2 cellular contexts compared by ENCODE assay signal in the genomic region with DNA sequence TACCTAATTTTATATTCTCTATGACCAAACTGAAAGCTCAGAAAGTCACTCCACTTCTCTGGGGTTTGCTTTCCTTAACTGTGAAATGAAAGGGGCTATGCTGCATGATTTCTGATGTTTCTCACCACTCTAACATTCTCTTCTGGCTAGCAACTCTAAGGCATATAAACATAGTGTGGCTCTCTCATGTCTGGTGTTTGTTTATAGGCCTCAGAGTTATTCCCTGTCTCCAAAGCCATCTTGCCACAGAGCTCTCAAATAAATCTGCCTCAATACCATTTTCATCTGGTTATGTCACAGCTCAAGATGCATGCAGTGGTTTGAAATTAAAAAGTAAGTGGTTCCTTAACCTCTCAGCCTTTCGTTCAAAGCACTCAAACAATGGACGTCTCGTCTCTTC.
TF ChIP-seq lines count a peak whose summit lies in the region.

No MANE protein-coding gene starts in this region.

TF ChIP-seq in A549, 52 proteins besides CTCF, POLR2A, EP300 and RAD21:
- TF ChIP-seq ELK1 (IDR thresholded peaks at IDR 0.05; ENCODE audit: low read depth, low read length), result no peak
- no peak for TF ChIP-seq RCOR1 (IDR thresholded peaks at IDR 0.05; ENCODE audit: low read depth, low read length)
- no peak for TF ChIP-seq MAFK (IDR thresholded peaks at IDR 0.05; ENCODE audit: partially characterized antibody)
- no peak for TF ChIP-seq JUN (IDR thresholded peaks at IDR 0.05)
- TF ChIP-seq FOSB (CRISPR knock-in tag; IDR thresholded peaks at IDR 0.05), result no peak
- no peak for TF ChIP-seq ZC3H11A (IDR thresholded peaks at IDR 0.05)
- no peak for TF ChIP-seq NR3C1 (IDR thresholded peaks at IDR 0.05)
- TF ChIP-seq ATOH8 (CRISPR knock-in tag; IDR thresholded peaks at IDR 0.05; ENCODE audit: low read depth), result no peak

TF ChIP-seq in HepG2, 621 proteins besides CTCF, POLR2A, EP300 and RAD21:
- TF ChIP-seq, protein P1, sequence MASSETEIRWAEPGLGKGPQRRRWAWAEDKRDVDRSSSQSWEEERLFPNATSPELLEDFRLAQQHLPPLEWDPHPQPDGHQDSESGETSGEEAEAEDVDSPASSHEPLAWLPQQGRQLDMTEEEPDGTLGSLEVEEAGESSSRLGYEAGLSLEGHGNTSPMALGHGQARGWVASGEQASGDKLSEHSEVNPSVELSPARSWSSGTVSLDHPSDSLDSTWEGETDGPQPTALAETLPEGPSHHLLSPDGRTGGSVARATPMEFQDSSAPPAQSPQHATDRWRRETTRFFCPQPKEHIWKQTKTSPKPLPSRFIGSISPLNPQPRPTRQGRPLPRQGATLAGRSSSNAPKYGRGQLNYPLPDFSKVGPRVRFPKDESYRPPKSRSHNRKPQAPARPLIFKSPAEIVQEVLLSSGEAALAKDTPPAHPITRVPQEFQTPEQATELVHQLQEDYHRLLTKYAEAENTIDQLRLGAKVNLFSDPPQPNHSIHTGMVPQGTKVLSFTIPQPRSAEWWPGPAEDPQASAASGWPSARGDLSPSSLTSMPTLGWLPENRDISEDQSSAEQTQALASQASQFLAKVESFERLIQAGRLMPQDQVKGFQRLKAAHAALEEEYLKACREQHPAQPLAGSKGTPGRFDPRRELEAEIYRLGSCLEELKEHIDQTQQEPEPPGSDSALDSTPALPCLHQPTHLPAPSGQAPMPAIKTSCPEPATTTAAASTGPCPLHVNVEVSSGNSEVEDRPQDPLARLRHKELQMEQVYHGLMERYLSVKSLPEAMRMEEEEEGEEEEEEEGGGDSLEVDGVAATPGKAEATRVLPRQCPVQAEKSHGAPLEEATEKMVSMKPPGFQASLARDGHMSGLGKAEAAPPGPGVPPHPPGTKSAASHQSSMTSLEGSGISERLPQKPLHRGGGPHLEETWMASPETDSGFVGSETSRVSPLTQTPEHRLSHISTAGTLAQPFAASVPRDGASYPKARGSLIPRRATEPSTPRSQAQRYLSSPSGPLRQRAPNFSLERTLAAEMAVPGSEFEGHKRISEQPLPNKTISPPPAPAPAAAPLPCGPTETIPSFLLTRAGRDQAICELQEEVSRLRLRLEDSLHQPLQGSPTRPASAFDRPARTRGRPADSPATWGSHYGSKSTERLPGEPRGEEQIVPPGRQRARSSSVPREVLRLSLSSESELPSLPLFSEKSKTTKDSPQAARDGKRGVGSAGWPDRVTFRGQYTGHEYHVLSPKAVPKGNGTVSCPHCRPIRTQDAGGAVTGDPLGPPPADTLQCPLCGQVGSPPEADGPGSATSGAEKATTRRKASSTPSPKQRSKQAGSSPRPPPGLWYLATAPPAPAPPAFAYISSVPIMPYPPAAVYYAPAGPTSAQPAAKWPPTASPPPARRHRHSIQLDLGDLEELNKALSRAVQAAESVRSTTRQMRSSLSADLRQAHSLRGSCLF (CRISPR knock-in tag; IDR thresholded peaks at IDR 0.05; ENCODE audit: borderline replicate concordance), result no peak
- TF ChIP-seq ZMYM2 (CRISPR knock-in tag; IDR thresholded peaks at IDR 0.05), result no peak
- TF ChIP-seq, protein P2, sequence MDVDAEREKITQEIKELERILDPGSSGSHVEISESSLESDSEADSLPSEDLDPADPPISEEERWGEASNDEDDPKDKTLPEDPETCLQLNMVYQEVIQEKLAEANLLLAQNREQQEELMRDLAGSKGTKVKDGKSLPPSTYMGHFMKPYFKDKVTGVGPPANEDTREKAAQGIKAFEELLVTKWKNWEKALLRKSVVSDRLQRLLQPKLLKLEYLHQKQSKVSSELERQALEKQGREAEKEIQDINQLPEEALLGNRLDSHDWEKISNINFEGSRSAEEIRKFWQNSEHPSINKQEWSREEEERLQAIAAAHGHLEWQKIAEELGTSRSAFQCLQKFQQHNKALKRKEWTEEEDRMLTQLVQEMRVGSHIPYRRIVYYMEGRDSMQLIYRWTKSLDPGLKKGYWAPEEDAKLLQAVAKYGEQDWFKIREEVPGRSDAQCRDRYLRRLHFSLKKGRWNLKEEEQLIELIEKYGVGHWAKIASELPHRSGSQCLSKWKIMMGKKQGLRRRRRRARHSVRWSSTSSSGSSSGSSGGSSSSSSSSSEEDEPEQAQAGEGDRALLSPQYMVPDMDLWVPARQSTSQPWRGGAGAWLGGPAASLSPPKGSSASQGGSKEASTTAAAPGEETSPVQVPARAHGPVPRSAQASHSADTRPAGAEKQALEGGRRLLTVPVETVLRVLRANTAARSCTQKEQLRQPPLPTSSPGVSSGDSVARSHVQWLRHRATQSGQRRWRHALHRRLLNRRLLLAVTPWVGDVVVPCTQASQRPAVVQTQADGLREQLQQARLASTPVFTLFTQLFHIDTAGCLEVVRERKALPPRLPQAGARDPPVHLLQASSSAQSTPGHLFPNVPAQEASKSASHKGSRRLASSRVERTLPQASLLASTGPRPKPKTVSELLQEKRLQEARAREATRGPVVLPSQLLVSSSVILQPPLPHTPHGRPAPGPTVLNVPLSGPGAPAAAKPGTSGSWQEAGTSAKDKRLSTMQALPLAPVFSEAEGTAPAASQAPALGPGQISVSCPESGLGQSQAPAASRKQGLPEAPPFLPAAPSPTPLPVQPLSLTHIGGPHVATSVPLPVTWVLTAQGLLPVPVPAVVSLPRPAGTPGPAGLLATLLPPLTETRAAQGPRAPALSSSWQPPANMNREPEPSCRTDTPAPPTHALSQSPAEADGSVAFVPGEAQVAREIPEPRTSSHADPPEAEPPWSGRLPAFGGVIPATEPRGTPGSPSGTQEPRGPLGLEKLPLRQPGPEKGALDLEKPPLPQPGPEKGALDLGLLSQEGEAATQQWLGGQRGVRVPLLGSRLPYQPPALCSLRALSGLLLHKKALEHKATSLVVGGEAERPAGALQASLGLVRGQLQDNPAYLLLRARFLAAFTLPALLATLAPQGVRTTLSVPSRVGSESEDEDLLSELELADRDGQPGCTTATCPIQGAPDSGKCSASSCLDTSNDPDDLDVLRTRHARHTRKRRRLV (CRISPR knock-in tag; IDR thresholded peaks at IDR 0.05), result no peak
- no peak for TF ChIP-seq ZNF788 (CRISPR knock-in tag; IDR thresholded peaks at IDR 0.05; ENCODE audit: borderline replicate concordance)
- TF ChIP-seq SRF (IDR thresholded peaks at IDR 0.05; ENCODE audit: low read depth, low read length), result no peak
- TF ChIP-seq ATAD3A (CRISPR knock-in tag; IDR thresholded peaks at IDR 0.05), result no peak
- no peak for TF ChIP-seq ZFYVE20 (CRISPR knock-in tag; IDR thresholded peaks at IDR 0.05; ENCODE audit: borderline replicate concordance, low read depth)
- TF ChIP-seq, protein P3, sequence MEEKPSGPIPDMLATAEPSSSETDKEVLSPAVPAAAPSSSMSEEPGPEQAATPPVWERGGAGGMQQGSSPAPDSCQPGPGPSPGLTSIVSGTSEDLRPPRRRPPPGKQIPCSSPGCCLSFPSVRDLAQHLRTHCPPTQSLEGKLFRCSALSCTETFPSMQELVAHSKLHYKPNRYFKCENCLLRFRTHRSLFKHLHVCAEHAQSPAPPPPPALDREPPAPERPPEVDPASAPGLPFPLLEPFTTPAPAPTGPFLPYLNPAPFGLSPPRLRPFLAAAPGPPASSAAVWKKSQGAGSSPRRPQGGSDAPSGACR (CRISPR knock-in tag; IDR thresholded peaks at IDR 0.05), result no peak
- TF ChIP-seq ZC3H4 (CRISPR knock-in tag; IDR thresholded peaks at IDR 0.05; ENCODE audit: borderline replicate concordance), result no peak
- TF ChIP-seq ZNF564 (CRISPR knock-in tag; IDR thresholded peaks at IDR 0.05), result no peak
- TF ChIP-seq, protein P4, sequence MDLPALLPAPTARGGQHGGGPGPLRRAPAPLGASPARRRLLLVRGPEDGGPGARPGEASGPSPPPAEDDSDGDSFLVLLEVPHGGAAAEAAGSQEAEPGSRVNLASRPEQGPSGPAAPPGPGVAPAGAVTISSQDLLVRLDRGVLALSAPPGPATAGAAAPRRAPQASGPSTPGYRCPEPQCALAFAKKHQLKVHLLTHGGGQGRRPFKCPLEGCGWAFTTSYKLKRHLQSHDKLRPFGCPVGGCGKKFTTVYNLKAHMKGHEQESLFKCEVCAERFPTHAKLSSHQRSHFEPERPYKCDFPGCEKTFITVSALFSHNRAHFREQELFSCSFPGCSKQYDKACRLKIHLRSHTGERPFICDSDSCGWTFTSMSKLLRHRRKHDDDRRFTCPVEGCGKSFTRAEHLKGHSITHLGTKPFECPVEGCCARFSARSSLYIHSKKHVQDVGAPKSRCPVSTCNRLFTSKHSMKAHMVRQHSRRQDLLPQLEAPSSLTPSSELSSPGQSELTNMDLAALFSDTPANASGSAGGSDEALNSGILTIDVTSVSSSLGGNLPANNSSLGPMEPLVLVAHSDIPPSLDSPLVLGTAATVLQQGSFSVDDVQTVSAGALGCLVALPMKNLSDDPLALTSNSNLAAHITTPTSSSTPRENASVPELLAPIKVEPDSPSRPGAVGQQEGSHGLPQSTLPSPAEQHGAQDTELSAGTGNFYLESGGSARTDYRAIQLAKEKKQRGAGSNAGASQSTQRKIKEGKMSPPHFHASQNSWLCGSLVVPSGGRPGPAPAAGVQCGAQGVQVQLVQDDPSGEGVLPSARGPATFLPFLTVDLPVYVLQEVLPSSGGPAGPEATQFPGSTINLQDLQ (CRISPR knock-in tag; IDR thresholded peaks at IDR 0.05), result no peak
- TF ChIP-seq RBAK (CRISPR knock-in tag; IDR thresholded peaks at IDR 0.05), result no peak
- TF ChIP-seq KLF11 (CRISPR knock-in tag; IDR thresholded peaks at IDR 0.05), result no peak
- TF ChIP-seq REPIN1 (CRISPR knock-in tag; IDR thresholded peaks at IDR 0.05; ENCODE audit: borderline replicate concordance, low read depth), result no peak
- TF ChIP-seq ZNF563 (CRISPR knock-in tag; IDR thresholded peaks at IDR 0.05), result no peak
- TF ChIP-seq, protein P5, sequence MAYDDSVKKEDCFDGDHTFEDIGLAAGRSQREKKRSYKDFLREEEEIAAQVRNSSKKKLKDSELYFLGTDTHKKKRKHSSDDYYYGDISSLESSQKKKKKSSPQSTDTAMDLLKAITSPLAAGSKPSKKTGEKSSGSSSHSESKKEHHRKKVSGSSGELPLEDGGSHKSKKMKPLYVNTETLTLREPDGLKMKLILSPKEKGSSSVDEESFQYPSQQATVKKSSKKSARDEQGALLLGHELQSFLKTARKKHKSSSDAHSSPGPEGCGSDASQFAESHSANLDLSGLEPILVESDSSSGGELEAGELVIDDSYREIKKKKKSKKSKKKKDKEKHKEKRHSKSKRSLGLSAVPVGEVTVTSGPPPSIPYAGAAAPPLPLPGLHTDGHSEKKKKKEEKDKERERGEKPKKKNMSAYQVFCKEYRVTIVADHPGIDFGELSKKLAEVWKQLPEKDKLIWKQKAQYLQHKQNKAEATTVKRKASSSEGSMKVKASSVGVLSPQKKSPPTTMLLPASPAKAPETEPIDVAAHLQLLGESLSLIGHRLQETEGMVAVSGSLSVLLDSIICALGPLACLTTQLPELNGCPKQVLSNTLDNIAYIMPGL (CRISPR knock-in tag; IDR thresholded peaks at IDR 0.05; ENCODE audit: borderline replicate concordance in 1 of 2, low read depth in 1 of 2), result no peak
- no peak for TF ChIP-seq ESRRA (CRISPR knock-in tag; IDR thresholded peaks at IDR 0.05; ENCODE audit: low read depth)
- TF ChIP-seq RBM39 (IDR thresholded peaks at IDR 0.05; ENCODE audit: low read depth, low read length, poor library complexity, severe bottlenecking), result no peak
- TF ChIP-seq, protein P6, sequence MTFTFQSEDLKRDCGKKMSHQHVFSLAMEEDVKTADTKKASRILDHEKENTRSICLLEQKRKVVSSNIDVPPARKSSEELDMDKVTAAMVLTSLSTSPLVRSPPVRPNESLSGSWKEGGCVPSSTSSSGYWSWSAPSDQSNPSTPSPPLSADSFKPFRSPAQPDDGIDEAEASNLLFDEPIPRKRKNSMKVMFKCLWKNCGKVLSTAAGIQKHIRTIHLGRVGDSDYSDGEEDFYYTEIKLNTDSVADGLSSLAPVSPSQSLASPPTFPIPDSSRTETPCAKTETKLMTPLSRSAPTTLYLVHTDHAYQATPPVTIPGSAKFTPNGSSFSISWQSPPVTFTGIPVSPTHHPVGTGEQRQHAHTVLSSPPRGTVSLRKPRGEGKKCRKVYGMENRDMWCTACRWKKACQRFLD (CRISPR knock-in tag; IDR thresholded peaks at IDR 0.05; ENCODE audit: borderline replicate concordance), result no peak
